1 cellular context compared by ENCODE assay signal in the genomic region with DNA sequence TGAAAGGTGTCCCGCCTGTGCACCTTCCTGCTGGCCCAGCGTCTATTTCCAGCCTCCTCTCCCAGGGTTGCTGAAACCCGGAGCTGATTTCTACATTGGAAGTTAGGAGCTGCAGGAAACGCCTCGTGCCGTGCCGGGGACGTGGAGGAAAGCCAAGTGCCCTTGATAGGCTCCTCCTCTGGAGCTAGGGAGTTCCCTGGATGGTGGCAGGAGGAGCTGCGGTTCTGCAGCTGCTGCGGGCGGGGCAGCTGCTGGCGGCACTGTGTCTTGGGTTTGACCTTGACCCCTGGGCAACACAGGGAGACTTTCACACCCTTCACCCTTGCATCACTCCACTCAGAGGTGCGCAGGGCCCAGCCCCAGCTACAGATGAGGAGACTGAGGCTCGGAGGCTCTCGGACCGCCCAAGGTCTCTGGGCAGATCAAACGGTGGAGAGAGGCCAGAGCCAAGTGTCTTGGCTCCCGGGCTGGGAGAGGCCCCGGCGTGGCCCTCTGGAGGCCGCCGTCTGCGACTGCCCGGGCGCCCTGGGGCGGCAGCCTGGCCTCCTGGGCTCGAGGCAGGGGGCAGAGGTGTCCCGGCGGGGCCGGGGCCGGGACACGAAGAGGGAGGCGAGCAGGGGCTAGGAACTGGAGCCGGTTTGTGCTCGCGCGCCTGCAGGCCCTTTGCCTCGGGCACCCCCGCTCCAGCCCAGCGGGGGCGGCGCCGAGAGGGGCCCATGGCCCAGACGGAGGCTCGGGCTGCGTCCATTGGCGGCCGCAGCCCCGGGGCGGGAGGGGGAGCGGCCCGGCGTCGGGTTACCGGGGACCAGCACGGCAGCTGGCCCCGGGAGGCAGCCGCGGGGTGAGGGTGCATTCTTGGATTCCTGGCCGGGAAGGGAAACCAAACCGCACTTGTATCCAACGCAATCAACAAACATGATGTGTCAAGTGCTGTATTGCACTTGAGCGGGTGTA.
TF ChIP-seq lines count a peak whose summit lies in the region.

No MANE protein-coding gene starts in this region.

TF ChIP-seq in HepG2, 621 proteins besides CTCF, POLR2A, EP300 and RAD21 (continued from another document and continues in another):
- TF ChIP-seq, protein P1, sequence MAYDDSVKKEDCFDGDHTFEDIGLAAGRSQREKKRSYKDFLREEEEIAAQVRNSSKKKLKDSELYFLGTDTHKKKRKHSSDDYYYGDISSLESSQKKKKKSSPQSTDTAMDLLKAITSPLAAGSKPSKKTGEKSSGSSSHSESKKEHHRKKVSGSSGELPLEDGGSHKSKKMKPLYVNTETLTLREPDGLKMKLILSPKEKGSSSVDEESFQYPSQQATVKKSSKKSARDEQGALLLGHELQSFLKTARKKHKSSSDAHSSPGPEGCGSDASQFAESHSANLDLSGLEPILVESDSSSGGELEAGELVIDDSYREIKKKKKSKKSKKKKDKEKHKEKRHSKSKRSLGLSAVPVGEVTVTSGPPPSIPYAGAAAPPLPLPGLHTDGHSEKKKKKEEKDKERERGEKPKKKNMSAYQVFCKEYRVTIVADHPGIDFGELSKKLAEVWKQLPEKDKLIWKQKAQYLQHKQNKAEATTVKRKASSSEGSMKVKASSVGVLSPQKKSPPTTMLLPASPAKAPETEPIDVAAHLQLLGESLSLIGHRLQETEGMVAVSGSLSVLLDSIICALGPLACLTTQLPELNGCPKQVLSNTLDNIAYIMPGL (CRISPR knock-in tag; IDR thresholded peaks at IDR 0.05; ENCODE audit: borderline replicate concordance in 1 of 2, low read depth in 1 of 2): peak in 1 of 2 experiments; percentile 53; a peak in 2 of 4 replicates
- TF ChIP-seq, protein P2, sequence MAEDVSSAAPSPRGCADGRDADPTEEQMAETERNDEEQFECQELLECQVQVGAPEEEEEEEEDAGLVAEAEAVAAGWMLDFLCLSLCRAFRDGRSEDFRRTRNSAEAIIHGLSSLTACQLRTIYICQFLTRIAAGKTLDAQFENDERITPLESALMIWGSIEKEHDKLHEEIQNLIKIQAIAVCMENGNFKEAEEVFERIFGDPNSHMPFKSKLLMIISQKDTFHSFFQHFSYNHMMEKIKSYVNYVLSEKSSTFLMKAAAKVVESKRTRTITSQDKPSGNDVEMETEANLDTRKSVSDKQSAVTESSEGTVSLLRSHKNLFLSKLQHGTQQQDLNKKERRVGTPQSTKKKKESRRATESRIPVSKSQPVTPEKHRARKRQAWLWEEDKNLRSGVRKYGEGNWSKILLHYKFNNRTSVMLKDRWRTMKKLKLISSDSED (CRISPR knock-in tag; IDR thresholded peaks at IDR 0.05): no peak
- TF ChIP-seq, protein P3, sequence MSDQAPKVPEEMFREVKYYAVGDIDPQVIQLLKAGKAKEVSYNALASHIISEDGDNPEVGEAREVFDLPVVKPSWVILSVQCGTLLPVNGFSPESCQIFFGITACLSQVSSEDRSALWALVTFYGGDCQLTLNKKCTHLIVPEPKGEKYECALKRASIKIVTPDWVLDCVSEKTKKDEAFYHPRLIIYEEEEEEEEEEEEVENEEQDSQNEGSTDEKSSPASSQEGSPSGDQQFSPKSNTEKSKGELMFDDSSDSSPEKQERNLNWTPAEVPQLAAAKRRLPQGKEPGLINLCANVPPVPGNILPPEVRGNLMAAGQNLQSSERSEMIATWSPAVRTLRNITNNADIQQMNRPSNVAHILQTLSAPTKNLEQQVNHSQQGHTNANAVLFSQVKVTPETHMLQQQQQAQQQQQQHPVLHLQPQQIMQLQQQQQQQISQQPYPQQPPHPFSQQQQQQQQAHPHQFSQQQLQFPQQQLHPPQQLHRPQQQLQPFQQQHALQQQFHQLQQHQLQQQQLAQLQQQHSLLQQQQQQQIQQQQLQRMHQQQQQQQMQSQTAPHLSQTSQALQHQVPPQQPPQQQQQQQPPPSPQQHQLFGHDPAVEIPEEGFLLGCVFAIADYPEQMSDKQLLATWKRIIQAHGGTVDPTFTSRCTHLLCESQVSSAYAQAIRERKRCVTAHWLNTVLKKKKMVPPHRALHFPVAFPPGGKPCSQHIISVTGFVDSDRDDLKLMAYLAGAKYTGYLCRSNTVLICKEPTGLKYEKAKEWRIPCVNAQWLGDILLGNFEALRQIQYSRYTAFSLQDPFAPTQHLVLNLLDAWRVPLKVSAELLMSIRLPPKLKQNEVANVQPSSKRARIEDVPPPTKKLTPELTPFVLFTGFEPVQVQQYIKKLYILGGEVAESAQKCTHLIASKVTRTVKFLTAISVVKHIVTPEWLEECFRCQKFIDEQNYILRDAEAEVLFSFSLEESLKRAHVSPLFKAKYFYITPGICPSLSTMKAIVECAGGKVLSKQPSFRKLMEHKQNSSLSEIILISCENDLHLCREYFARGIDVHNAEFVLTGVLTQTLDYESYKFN (CRISPR knock-in tag; conservative IDR thresholded peaks at IDR 0.05): peak; percentile 46; the same call in 1 of the 2 replicates
- TF ChIP-seq SP140L (CRISPR knock-in tag; IDR thresholded peaks at IDR 0.05; ENCODE audit: borderline replicate concordance): no peak
- peak; percentile 21; the same call in 1 of the 2 replicates for TF ChIP-seq CBFB (CRISPR knock-in tag; IDR thresholded peaks at IDR 0.05)
- TF ChIP-seq ZMAT3 (CRISPR knock-in tag; conservative IDR thresholded peaks at IDR 0.05): no peak
- peak; percentile 56; the same call in 1 of the 2 replicates for TF ChIP-seq KDM5B (CRISPR knock-in tag; IDR thresholded peaks at IDR 0.05; ENCODE audit: borderline replicate concordance)
- TF ChIP-seq MEF2D (CRISPR knock-in tag; IDR thresholded peaks at IDR 0.05): no peak
- TF ChIP-seq, protein P4, sequence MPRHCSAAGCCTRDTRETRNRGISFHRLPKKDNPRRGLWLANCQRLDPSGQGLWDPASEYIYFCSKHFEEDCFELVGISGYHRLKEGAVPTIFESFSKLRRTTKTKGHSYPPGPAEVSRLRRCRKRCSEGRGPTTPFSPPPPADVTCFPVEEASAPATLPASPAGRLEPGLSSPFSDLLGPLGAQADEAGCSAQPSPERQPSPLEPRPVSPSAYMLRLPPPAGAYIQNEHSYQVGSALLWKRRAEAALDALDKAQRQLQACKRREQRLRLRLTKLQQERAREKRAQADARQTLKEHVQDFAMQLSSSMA (CRISPR knock-in tag; IDR thresholded peaks at IDR 0.05): no peak
- peak; percentile 97 for TF ChIP-seq ZNF629 (CRISPR knock-in tag; conservative IDR thresholded peaks at IDR 0.05)
- TF ChIP-seq ZFP37 (CRISPR knock-in tag; IDR thresholded peaks at IDR 0.05; ENCODE audit: borderline replicate concordance): no peak
- TF ChIP-seq PHF8 (CRISPR knock-in tag; IDR thresholded peaks at IDR 0.05): peak; percentile 38; the same call in 1 of the 2 replicates
- no peak for TF ChIP-seq ZBTB42 (CRISPR knock-in tag; IDR thresholded peaks at IDR 0.05)
- TF ChIP-seq, protein P5, sequence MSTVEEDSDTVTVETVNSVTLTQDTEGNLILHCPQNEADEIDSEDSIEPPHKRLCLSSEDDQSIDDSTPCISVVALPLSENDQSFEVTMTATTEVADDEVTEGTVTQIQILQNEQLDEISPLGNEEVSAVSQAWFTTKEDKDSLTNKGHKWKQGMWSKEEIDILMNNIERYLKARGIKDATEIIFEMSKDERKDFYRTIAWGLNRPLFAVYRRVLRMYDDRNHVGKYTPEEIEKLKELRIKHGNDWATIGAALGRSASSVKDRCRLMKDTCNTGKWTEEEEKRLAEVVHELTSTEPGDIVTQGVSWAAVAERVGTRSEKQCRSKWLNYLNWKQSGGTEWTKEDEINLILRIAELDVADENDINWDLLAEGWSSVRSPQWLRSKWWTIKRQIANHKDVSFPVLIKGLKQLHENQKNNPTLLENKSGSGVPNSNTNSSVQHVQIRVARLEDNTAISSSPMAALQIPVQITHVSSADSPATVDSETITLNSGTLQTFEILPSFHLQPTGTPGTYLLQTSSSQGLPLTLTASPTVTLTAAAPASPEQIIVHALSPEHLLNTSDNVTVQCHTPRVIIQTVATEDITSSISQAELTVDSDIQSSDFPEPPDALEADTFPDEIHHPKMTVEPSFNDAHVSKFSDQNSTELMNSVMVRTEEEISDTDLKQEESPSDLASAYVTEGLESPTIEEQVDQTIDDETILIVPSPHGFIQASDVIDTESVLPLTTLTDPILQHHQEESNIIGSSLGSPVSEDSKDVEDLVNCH (CRISPR knock-in tag; IDR thresholded peaks at IDR 0.05): peak; percentile 69; the same call in 1 of the 2 replicates
- peak; percentile 18; the same call in 1 of the 2 replicates for TF ChIP-seq SRY (CRISPR knock-in tag; IDR thresholded peaks at IDR 0.05)
- no peak for TF ChIP-seq FLYWCH1 (CRISPR knock-in tag; IDR thresholded peaks at IDR 0.05)
- TF ChIP-seq ZNF746 (CRISPR knock-in tag; IDR thresholded peaks at IDR 0.05): no peak
- no peak for TF ChIP-seq CHD2 (IDR thresholded peaks at IDR 0.05; ENCODE audit: low read depth, low read length)
- no peak for TF ChIP-seq ZNF354B (CRISPR knock-in tag; IDR thresholded peaks at IDR 0.05)
- TF ChIP-seq, protein P6, sequence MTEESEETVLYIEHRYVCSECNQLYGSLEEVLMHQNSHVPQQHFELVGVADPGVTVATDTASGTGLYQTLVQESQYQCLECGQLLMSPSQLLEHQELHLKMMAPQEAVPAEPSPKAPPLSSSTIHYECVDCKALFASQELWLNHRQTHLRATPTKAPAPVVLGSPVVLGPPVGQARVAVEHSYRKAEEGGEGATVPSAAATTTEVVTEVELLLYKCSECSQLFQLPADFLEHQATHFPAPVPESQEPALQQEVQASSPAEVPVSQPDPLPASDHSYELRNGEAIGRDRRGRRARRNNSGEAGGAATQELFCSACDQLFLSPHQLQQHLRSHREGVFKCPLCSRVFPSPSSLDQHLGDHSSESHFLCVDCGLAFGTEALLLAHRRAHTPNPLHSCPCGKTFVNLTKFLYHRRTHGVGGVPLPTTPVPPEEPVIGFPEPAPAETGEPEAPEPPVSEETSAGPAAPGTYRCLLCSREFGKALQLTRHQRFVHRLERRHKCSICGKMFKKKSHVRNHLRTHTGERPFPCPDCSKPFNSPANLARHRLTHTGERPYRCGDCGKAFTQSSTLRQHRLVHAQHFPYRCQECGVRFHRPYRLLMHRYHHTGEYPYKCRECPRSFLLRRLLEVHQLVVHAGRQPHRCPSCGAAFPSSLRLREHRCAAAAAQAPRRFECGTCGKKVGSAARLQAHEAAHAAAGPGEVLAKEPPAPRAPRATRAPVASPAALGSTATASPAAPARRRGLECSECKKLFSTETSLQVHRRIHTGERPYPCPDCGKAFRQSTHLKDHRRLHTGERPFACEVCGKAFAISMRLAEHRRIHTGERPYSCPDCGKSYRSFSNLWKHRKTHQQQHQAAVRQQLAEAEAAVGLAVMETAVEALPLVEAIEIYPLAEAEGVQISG (CRISPR knock-in tag; IDR thresholded peaks at IDR 0.05): peak; percentile 59
- TF ChIP-seq, protein P7, sequence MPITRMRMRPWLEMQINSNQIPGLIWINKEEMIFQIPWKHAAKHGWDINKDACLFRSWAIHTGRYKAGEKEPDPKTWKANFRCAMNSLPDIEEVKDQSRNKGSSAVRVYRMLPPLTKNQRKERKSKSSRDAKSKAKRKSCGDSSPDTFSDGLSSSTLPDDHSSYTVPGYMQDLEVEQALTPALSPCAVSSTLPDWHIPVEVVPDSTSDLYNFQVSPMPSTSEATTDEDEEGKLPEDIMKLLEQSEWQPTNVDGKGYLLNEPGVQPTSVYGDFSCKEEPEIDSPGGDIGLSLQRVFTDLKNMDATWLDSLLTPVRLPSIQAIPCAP (CRISPR knock-in tag; IDR thresholded peaks at IDR 0.05; ENCODE audit: low read depth): no peak
- TF ChIP-seq TEAD2 (CRISPR knock-in tag; IDR thresholded peaks at IDR 0.05): no peak
- TF ChIP-seq GATAD2A (CRISPR knock-in tag; IDR thresholded peaks at IDR 0.05): 0 out of 2 replicates have a peak, but pooled peaks have one; percentile 33
- no peak for TF ChIP-seq ZNF839 (CRISPR knock-in tag; IDR thresholded peaks at IDR 0.05; ENCODE audit: borderline replicate concordance)
- TF ChIP-seq, protein P8, sequence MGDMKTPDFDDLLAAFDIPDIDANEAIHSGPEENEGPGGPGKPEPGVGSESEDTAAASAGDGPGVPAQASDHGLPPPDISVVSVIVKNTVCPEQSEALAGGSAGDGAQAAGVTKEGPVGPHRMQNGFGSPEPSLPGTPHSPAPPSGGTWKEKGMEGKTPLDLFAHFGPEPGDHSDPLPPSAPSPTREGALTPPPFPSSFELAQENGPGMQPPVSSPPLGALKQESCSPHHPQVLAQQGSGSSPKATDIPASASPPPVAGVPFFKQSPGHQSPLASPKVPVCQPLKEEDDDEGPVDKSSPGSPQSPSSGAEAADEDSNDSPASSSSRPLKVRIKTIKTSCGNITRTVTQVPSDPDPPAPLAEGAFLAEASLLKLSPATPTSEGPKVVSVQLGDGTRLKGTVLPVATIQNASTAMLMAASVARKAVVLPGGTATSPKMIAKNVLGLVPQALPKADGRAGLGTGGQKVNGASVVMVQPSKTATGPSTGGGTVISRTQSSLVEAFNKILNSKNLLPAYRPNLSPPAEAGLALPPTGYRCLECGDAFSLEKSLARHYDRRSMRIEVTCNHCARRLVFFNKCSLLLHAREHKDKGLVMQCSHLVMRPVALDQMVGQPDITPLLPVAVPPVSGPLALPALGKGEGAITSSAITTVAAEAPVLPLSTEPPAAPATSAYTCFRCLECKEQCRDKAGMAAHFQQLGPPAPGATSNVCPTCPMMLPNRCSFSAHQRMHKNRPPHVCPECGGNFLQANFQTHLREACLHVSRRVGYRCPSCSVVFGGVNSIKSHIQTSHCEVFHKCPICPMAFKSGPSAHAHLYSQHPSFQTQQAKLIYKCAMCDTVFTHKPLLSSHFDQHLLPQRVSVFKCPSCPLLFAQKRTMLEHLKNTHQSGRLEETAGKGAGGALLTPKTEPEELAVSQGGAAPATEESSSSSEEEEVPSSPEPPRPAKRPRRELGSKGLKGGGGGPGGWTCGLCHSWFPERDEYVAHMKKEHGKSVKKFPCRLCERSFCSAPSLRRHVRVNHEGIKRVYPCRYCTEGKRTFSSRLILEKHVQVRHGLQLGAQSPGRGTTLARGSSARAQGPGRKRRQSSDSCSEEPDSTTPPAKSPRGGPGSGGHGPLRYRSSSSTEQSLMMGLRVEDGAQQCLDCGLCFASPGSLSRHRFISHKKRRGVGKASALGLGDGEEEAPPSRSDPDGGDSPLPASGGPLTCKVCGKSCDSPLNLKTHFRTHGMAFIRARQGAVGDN (CRISPR knock-in tag; IDR thresholded peaks at IDR 0.05): peak; percentile 76
- no peak for TF ChIP-seq IRX3 (CRISPR knock-in tag; IDR thresholded peaks at IDR 0.05; ENCODE audit: borderline replicate concordance, low read depth)
- no peak for TF ChIP-seq ZNF615 (CRISPR knock-in tag; IDR thresholded peaks at IDR 0.05; ENCODE audit: borderline replicate concordance)
- no peak for TF ChIP-seq SIX1 (CRISPR knock-in tag; IDR thresholded peaks at IDR 0.05; ENCODE audit: borderline replicate concordance)
